9 cellular contexts compared by ENCODE assay signal in the genomic region with DNA sequence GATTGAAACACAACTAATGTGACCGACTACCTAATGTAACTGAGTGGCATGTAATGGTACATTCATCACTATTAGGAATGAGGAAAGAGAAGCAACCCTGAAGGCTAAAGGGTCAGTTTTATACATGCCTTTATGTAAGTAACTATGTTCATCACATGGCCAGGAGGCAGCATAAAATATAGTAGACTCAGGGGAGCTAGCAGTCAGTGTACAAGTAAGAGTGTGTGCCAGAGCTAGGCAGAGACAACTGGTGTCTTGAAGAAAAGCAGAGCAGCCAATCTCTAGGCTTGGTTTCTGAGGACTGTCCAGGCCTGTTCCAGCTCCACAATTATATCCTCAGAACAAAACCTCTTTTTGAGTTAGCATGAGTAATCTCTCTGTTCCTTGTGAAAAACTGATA. TPM values are rescaled to one million over a fixed set of nuclear protein-coding genes. Genes with fewer than 3 reads are reported as not detected.
DNase-seq lines count a peak whose midpoint lies in the region; ATAC-seq and TF ChIP-seq lines count a peak whose summit lies in the region.
"Had no signal": no experiment of that assay in that cellular context is flagged by ENCODE, and none has a peak within 500 bp of the region (broad histone marks: within the 10 kb centered on the region; RNA-seq: fewer than 3 reads in every experiment).

No MANE protein-coding gene starts in this region.

- H2AFZ ChIP-seq in Karpas-422 (ENCODE audit: low read length), result no peak overlapping the region

- H3K36me3 ChIP-seq in Karpas-422 (ENCODE audit: insufficient read depth, low read length) (peaks cover 69% of the 10 kb centered on the region), right atrium auricular region (no peaks in the 10 kb centered on the region)

- peaks cover 55% of the 10 kb centered on the region for H3K4me1 ChIP-seq in Karpas-422 (ENCODE audit: low read length)
- H3K4me1 ChIP-seq in right atrium auricular region, result peaks cover 0 to 62% of the 10 kb centered on the region in 2 donors

- H3K9me2 ChIP-seq in Karpas-422 (replicated peaks; ENCODE audit: insufficient read depth, low read length), result no peaks in the 10 kb centered on the region

- no peaks in the 10 kb centered on the region; the same call in 1 of the 2 replicates for H3K9me3 ChIP-seq in Karpas-422 (ENCODE audit: low read length)
- H3K9me3 ChIP-seq in right atrium auricular region, result no peaks in the 10 kb centered on the region

- peaks cover 100% of the 10 kb centered on the region for H3K79me2 ChIP-seq in Karpas-422 (ENCODE audit: low read length)

- H3K4me3 ChIP-seq in Karpas-422 (ENCODE audit: low read length) (no peak overlapping the region), right atrium auricular region (no peak overlapping the region)
- H3K4me3 ChIP-seq: lung had no signal

- H3K4me3 Mint-ChIP-seq in activated naive CD8-positive, alpha-beta T cell treated with anti-CD3 and anti-CD28 coated beads, Interleukin-2, amount 50 U/mL, for 24 hours, result peak overlapping the region; percentile 53
- H3K4me3 Mint-ChIP-seq in stimulated activated effector memory CD8-positive, alpha-beta T cell treated with anti-CD3 and anti-CD28 coated beads, Interleukin-12 subunit alpha, Interleukin-12 subunit beta, amount 100 ng/mL, for 72 hours, result peak overlapping the region; percentile 22

- peak overlapping the region; percentile 94 for H3K27ac Mint-ChIP-seq in activated naive CD8-positive, alpha-beta T cell treated with anti-CD3 and anti-CD28 coated beads, Interleukin-2, amount 50 U/mL, for 24 hours
- peak overlapping the region; percentile 36 for H3K27ac Mint-ChIP-seq in stimulated activated effector memory CD8-positive, alpha-beta T cell treated with anti-CD3 and anti-CD28 coated beads, Interleukin-12 subunit alpha, Interleukin-12 subunit beta, amount 100 ng/mL, for 72 hours

- peaks cover 1% of the 10 kb centered on the region for H3K9me3 Mint-ChIP-seq in activated naive CD8-positive, alpha-beta T cell treated with anti-CD3 and anti-CD28 coated beads, Interleukin-2, amount 50 U/mL, for 24 hours
- H3K9me3 Mint-ChIP-seq in stimulated activated effector memory CD8-positive, alpha-beta T cell treated with anti-CD3 and anti-CD28 coated beads, Interleukin-12 subunit alpha, Interleukin-12 subunit beta, amount 100 ng/mL, for 72 hours, result no peaks in the 10 kb centered on the region

- H3K27me3 ChIP-seq in Karpas-422 (ENCODE audit: low read length) (no peaks in the 10 kb centered on the region), right atrium auricular region (no peaks in the 10 kb centered on the region)

- H3K27me3 Mint-ChIP-seq in activated naive CD8-positive, alpha-beta T cell treated with anti-CD3 and anti-CD28 coated beads, Interleukin-2, amount 50 U/mL, for 24 hours, result no peaks in the 10 kb centered on the region

- peak overlapping the region; percentile 5; the same call in 1 of the 2 replicates for H3K27ac ChIP-seq in Karpas-422 (ENCODE audit: low read length)
- peak overlapping the region; percentile 57 to 66 for H3K27ac ChIP-seq in right atrium auricular region

- DNase-seq in Karpas-422, result no peak
- DNase-seq in activated naive CD8-positive, alpha-beta T cell treated with anti-CD3 and anti-CD28 coated beads, Interleukin-2, amount 50 U/mL, for 24 hours, result no peak
- no peak for DNase-seq in right atrium auricular region (ENCODE audit: low spot score)
- DNase-seq in stimulated activated effector memory CD8-positive, alpha-beta T cell treated with anti-CD3 and anti-CD28 coated beads, Interleukin-12 subunit alpha, Interleukin-12 subunit beta, amount 100 ng/mL, for 72 hours (ENCODE audit: low spot score in 2 of 2), result no peak
- no peak for DNase-seq in NCI-H774 (lab: John Stamatoyannopoulos, UW)
- no peak for DNase-seq in CD1c-positive myeloid dendritic cell (ENCODE audit: extremely low spot score)
- DNase-seq: NCI-H345 had no signal

- H3K4me1 Mint-ChIP-seq in activated naive CD8-positive, alpha-beta T cell treated with anti-CD3 and anti-CD28 coated beads, Interleukin-2, amount 50 U/mL, for 24 hours, result peaks cover 98% of the 10 kb centered on the region
- H3K4me1 Mint-ChIP-seq in stimulated activated effector memory CD8-positive, alpha-beta T cell treated with anti-CD3 and anti-CD28 coated beads, Interleukin-12 subunit alpha, Interleukin-12 subunit beta, amount 100 ng/mL, for 72 hours, result peaks cover 73% of the 10 kb centered on the region

- H3K4me2 ChIP-seq in Karpas-422 (ENCODE audit: low read depth, low read length, poor library complexity, severe bottlenecking), result no peak overlapping the region

- peaks cover 39% of the 10 kb centered on the region for H3K36me3 Mint-ChIP-seq in activated naive CD8-positive, alpha-beta T cell treated with anti-CD3 and anti-CD28 coated beads, Interleukin-2, amount 50 U/mL, for 24 hours (ENCODE audit: low read depth)
- H3K36me3 Mint-ChIP-seq in stimulated activated effector memory CD8-positive, alpha-beta T cell treated with anti-CD3 and anti-CD28 coated beads, Interleukin-12 subunit alpha, Interleukin-12 subunit beta, amount 100 ng/mL, for 72 hours, result peaks cover 60% of the 10 kb centered on the region

- H3K9ac ChIP-seq in Karpas-422 (ENCODE audit: low read length), result no peak overlapping the region

- no peak for TF ChIP-seq CTCF in right atrium auricular region (IDR thresholded peaks at IDR 0.05)

- peaks cover 28% of the 10 kb centered on the region for H4K20me1 ChIP-seq in Karpas-422 (ENCODE audit: insufficient read depth, low read depth, low read length)

- ATAC-seq in activated naive CD8-positive, alpha-beta T cell treated with anti-CD3 and anti-CD28 coated beads, Interleukin-2, amount 50 U/mL, for 24 hours, result peak; percentile 85
- peak; percentile 83 for ATAC-seq in stimulated activated effector memory CD8-positive, alpha-beta T cell treated with anti-CD3 and anti-CD28 coated beads, Interleukin-12 subunit alpha, Interleukin-12 subunit beta, amount 100 ng/mL, for 72 hours
- no peak for ATAC-seq in HG03025 (IDR thresholded peaks at IDR 0.05; ENCODE audit: low FRiP score, unreplicated experiment)

RNA-seq across cellular contexts. Expression of gene SMAD2, which starts 18.1 kb away (rescaled TPM):
- 153 and 163 TPM in 2 replicates for total RNA-seq in Karpas-422 (2014; rRNA removed; shearing (Covaris generic); ENCODE audit: low replicate concordance)
- total RNA-seq in right atrium auricular region, result 10 to 100 TPM; 54.8 to 81.1 TPM
